14 cellular contexts compared by ENCODE assay signal in the genomic region with DNA sequence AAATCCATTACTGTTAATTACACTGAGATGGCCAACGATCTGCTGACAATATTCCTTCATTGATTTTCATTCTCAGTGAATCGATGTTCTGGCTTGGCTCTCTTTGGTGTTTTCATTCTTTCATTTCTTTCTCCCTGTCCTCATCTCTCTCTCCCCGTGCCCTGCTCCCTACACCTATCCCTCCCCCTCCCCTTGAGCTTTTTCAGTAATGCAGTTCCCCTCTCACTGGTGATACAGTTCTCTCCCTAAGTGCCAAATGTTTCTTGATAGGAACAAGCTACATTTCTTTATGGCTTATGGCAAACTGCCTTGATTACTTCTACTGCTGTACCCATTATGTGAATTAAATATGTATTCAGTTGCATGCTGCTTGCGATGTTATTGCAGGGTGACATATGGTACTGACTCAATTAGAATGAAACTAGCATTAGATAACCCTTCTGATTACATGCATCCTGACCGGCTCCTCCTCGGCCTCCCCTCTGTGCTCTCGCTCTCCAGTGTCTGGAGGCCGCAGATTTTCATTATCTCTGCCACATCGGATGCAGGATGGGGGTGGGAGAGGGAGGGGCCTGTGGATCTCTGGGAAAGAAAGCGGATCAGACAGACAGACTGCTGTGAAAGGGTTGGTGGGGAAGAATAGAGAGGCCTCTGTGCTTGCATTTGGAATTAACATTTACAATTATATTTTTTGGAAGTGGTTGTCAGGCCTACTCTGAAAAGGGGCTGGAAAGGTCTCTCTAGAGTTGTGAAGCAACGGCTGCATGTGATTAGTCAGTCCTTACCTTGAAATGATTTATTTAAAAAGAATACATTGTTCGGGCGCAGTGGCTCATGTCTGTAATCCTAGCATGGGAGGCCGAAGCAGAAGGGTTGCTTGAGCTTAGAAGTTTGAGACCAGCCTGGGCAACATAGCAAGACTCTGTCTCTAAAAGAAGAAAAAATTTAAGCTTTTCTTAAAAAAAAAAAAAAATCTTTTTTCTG.
DNase-seq lines count a peak whose midpoint lies in the region; ATAC-seq and TF ChIP-seq lines count a peak whose summit lies in the region.
"Had no signal": no experiment of that assay in that cellular context is flagged by ENCODE, and none has a peak within 500 bp of the region (broad histone marks: within the 10 kb centered on the region; RNA-seq: fewer than 3 reads in every experiment).

No MANE protein-coding gene starts in this region.

- H3K36me3 ChIP-seq in uterus = no peaks in the 10 kb centered on the region
- no peaks in the 10 kb centered on the region for H3K36me3 ChIP-seq in effector memory CD4-positive, alpha-beta T cell (ENCODE audit: control insufficient read depth, insufficient read depth, low read length)

- intact Hi-C loops in uterus (cut with DNase I; ENCODE audit: low total_unique reads) = loop anchor here (10.0 kb wide), 1 partner anchor 95 kb away; no protein-coding TSS in a partner anchor

- H3K4me1 Mint-ChIP-seq in WTC11 = peaks cover 28% of the 10 kb centered on the region
- H3K4me1 Mint-ChIP-seq: activated B cell treated with CpG ODN at 0.5 μM for 24 hours had no signal

- H3K36me3 Mint-ChIP-seq in WTC11 = peaks cover 11% of the 10 kb centered on the region

- TF ChIP-seq CTCF in WTC11 (IDR thresholded peaks at IDR 0.05) (no peak), uterus (IDR thresholded peaks at IDR 0.05) (no peak), omental fat pad (IDR thresholded peaks at IDR 0.05) (no peak)

- H3K4me3 ChIP-seq in uterus = no peak overlapping the region
- H3K4me3 ChIP-seq in effector memory CD4-positive, alpha-beta T cell (ENCODE audit: insufficient read depth, low read depth, low read length, poor library complexity, severe bottlenecking) = no peak overlapping the region

- H3K27me3 Mint-ChIP-seq in WTC11 (ENCODE audit: low read depth) = no peaks in the 10 kb centered on the region
- H3K27me3 Mint-ChIP-seq: activated B cell treated with CpG ODN at 0.5 μM for 24 hours had no signal

- H3K9me3 Mint-ChIP-seq in WTC11 = no peaks in the 10 kb centered on the region
- H3K9me3 Mint-ChIP-seq: activated B cell treated with CpG ODN at 0.5 μM for 24 hours had no signal

- H3K4me1 ChIP-seq in uterus = peaks cover 0 to 17% of the 10 kb centered on the region in 2 donors
- H3K4me1 ChIP-seq in effector memory CD4-positive, alpha-beta T cell (ENCODE audit: control insufficient read depth, insufficient read depth, low read length, poor library complexity, severe bottlenecking) = no peaks in the 10 kb centered on the region

- POLR2A ChIA-PET in WTC11 (lab: Charles Lee) = no interaction called here

- no peak for TF ChIP-seq POLR2A in uterus (IDR thresholded peaks at IDR 0.05)

- no peaks in the 10 kb centered on the region for H3K9me3 ChIP-seq in uterus
- no peaks in the 10 kb centered on the region for H3K9me3 ChIP-seq in effector memory CD4-positive, alpha-beta T cell (ENCODE audit: control insufficient read depth, low read length)

- H3K27me3 ChIP-seq in uterus = no peaks in the 10 kb centered on the region
- no peaks in the 10 kb centered on the region for H3K27me3 ChIP-seq in effector memory CD4-positive, alpha-beta T cell (replicated peaks; ENCODE audit: control insufficient read depth, insufficient read depth, low read length, poor library complexity, severe bottlenecking)

- peak overlapping the region; percentile 60 to 62 for H3K27ac ChIP-seq in uterus
- no peak overlapping the region for H3K27ac ChIP-seq in effector memory CD4-positive, alpha-beta T cell (ENCODE audit: insufficient read depth, low read length, poor library complexity, severe bottlenecking)
- H3K27ac ChIP-seq: RWPE1 had no signal

- ATAC-seq in WTC11 (peak; percentile 59), omental fat pad (ENCODE audit: low FRiP score) (no peak)

- peak; percentile 78 for DNase-seq in NCI-H1694 (lab: John Stamatoyannopoulos, UW)
- DNase-seq in WTC11 (ENCODE audit: low spot score) = no peak
- peak; percentile 26 for DNase-seq in iPS-NIHi11 (ENCODE audit: low spot score)
- DNase-seq in uterus = no peak
- no peak for DNase-seq in omental fat pad (ENCODE audit: low spot score)
- no peak for DNase-seq in NCI-H2081 treated with DMSO at 0.1 percent for 48 hours (lab: John Stamatoyannopoulos, UW)
- DNase-seq in effector memory CD4-positive, alpha-beta T cell = no peak
- DNase-seq: activated B cell treated with CpG ODN at 0.5 μM for 24 hours; activated effector memory CD4-positive, alpha-beta T cell treated with anti-CD3 and anti-CD28 coated beads, Interleukin-2, amount 50 U/mL, for 16 hours; kidney; MM.1S; NCI-H2029 treated with DMSO at 0.1 percent for 48 hours; T-helper 1 cell had no signal

- H3K27ac Mint-ChIP-seq in WTC11 = peak overlapping the region; percentile 52; the same call in 1 of the 2 replicates
- H3K27ac Mint-ChIP-seq: activated B cell treated with CpG ODN at 0.5 μM for 24 hours had no signal

- H3K4me3 Mint-ChIP-seq in WTC11 = peak overlapping the region; percentile 11; the same call in 1 of the 2 replicates
- H3K4me3 Mint-ChIP-seq: activated B cell treated with CpG ODN at 0.5 μM for 24 hours had no signal

- CTCF ChIA-PET in WTC11 (lab: Charles Lee) = interaction anchor here (1.0 to 2.5 kb wide), 2 partner anchors 16 to 97 kb away, joined by 4 to 21 read pairs; no protein-coding TSS in a partner anchor

TF ChIP-seq in WTC11, 78 proteins besides CTCF, POLR2A, EP300 and RAD21:
- TF ChIP-seq SMAD3 (CRISPR knock-in tag; IDR thresholded peaks at IDR 0.05; ENCODE audit: borderline replicate concordance) (no peak), ESRRA (CRISPR knock-in tag; IDR thresholded peaks at IDR 0.05; ENCODE audit: borderline replicate concordance) (no peak), ZNF138 (CRISPR knock-in tag; conservative IDR thresholded peaks at IDR 0.05) (no peak), FOXK1 (CRISPR knock-in tag; IDR thresholded peaks at IDR 0.05) (no peak), NFYB (CRISPR knock-in tag; conservative IDR thresholded peaks at IDR 0.05; ENCODE audit: low read depth) (no peak), RELA (CRISPR knock-in tag; IDR thresholded peaks at IDR 0.05; ENCODE audit: borderline replicate concordance) (no peak)
- TF ChIP-seq, protein P1, sequence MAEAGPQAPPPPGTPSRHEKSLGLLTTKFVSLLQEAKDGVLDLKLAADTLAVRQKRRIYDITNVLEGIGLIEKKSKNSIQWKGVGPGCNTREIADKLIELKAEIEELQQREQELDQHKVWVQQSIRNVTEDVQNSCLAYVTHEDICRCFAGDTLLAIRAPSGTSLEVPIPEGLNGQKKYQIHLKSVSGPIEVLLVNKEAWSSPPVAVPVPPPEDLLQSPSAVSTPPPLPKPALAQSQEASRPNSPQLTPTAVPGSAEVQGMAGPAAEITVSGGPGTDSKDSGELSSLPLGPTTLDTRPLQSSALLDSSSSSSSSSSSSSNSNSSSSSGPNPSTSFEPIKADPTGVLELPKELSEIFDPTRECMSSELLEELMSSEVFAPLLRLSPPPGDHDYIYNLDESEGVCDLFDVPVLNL (CRISPR knock-in tag; IDR thresholded peaks at IDR 0.05; ENCODE audit: borderline replicate concordance, low read depth) = no peak
- TF ChIP-seq, protein P2, sequence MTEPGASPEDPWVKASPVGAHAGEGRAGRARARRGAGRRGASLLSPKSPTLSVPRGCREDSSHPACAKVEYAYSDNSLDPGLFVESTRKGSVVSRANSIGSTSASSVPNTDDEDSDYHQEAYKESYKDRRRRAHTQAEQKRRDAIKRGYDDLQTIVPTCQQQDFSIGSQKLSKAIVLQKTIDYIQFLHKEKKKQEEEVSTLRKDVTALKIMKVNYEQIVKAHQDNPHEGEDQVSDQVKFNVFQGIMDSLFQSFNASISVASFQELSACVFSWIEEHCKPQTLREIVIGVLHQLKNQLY (CRISPR knock-in tag; IDR thresholded peaks at IDR 0.05) = no peak
- TF ChIP-seq, protein P3, sequence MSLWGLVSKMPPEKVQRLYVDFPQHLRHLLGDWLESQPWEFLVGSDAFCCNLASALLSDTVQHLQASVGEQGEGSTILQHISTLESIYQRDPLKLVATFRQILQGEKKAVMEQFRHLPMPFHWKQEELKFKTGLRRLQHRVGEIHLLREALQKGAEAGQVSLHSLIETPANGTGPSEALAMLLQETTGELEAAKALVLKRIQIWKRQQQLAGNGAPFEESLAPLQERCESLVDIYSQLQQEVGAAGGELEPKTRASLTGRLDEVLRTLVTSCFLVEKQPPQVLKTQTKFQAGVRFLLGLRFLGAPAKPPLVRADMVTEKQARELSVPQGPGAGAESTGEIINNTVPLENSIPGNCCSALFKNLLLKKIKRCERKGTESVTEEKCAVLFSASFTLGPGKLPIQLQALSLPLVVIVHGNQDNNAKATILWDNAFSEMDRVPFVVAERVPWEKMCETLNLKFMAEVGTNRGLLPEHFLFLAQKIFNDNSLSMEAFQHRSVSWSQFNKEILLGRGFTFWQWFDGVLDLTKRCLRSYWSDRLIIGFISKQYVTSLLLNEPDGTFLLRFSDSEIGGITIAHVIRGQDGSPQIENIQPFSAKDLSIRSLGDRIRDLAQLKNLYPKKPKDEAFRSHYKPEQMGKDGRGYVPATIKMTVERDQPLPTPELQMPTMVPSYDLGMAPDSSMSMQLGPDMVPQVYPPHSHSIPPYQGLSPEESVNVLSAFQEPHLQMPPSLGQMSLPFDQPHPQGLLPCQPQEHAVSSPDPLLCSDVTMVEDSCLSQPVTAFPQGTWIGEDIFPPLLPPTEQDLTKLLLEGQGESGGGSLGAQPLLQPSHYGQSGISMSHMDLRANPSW (CRISPR knock-in tag; conservative IDR thresholded peaks at IDR 0.05; ENCODE audit: low read depth) = no peak
- TF ChIP-seq, protein P4, sequence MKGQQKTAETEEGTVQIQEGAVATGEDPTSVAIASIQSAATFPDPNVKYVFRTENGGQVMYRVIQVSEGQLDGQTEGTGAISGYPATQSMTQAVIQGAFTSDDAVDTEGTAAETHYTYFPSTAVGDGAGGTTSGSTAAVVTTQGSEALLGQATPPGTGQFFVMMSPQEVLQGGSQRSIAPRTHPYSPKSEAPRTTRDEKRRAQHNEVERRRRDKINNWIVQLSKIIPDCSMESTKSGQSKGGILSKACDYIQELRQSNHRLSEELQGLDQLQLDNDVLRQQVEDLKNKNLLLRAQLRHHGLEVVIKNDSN (CRISPR knock-in tag; IDR thresholded peaks at IDR 0.05) = no peak
- TF ChIP-seq, protein P5, sequence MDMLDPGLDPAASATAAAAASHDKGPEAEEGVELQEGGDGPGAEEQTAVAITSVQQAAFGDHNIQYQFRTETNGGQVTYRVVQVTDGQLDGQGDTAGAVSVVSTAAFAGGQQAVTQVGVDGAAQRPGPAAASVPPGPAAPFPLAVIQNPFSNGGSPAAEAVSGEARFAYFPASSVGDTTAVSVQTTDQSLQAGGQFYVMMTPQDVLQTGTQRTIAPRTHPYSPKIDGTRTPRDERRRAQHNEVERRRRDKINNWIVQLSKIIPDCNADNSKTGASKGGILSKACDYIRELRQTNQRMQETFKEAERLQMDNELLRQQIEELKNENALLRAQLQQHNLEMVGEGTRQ (CRISPR knock-in tag; IDR thresholded peaks at IDR 0.05) = no peak

Comparison
In these comparisons a context has a peak if more than half of its experiments do, and no peak if none do; other contexts are left out.
1. DNase-seq: peak in NCI-H1694 (single experiment) and iPS-NIHi11 (single experiment); none in WTC11 (single experiment), uterus (0 of 2), omental fat pad (single experiment), NCI-H2081 treated with DMSO at 0.1 percent for 48 hours (single experiment) and effector memory CD4-positive, alpha-beta T cell (0 of 3).